ENCODE assay signal across 1 cellular context in genomic region chr16:1093284-1094123, GRCh38.
TF ChIP-seq lines count a peak whose summit lies in the region.

No MANE protein-coding gene starts in this region.

TF ChIP-seq in HepG2, 621 proteins besides CTCF, POLR2A, EP300 and RAD21 (continued from another document and continues in another):
- TF ChIP-seq ZNF687 (CRISPR knock-in tag; IDR thresholded peaks at IDR 0.05) (peak; percentile 87), AGO1 (IDR thresholded peaks at IDR 0.05; ENCODE audit: low read depth, low read length, poor library complexity, severe bottlenecking) (peak; percentile 66), BCL3 (CRISPR knock-in tag; IDR thresholded peaks at IDR 0.05) (0 out of 2 replicates have a peak, but pooled peaks have one; percentile 26), GATA4 (IDR thresholded peaks at IDR 0.05; ENCODE audit: borderline replicate concordance, low read depth) (no peak), DRAP1 (CRISPR knock-in tag; IDR thresholded peaks at IDR 0.05) (no peak), ZSCAN30 (CRISPR knock-in tag; IDR thresholded peaks at IDR 0.05) (no peak), RELA (CRISPR knock-in tag; IDR thresholded peaks at IDR 0.05) (no peak), RBM39 (IDR thresholded peaks at IDR 0.05; ENCODE audit: low read depth, low read length, poor library complexity, severe bottlenecking) (no peak), HOXA9 (CRISPR knock-in tag; IDR thresholded peaks at IDR 0.05; ENCODE audit: borderline replicate concordance) (no peak), MLXIP (CRISPR knock-in tag; IDR thresholded peaks at IDR 0.05; ENCODE audit: borderline replicate concordance) (no peak), NR2F1 (CRISPR knock-in tag; IDR thresholded peaks at IDR 0.05) (no peak), ZNF646 (CRISPR knock-in tag; IDR thresholded peaks at IDR 0.05) (no peak; the same call in 1 of the 2 replicates), ZNF558 (CRISPR knock-in tag; IDR thresholded peaks at IDR 0.05; ENCODE audit: borderline replicate concordance) (no peak), ARID3A (IDR thresholded peaks at IDR 0.05; ENCODE audit: low read depth, low read length) (no peak), ZNF263 (CRISPR knock-in tag; IDR thresholded peaks at IDR 0.05) (no peak), NFE2 (CRISPR knock-in tag; IDR thresholded peaks at IDR 0.05) (no peak), RFXAP (CRISPR knock-in tag; IDR thresholded peaks at IDR 0.05; ENCODE audit: borderline replicate concordance) (0 out of 2 replicates have a peak, but pooled peaks have one; percentile 31), ZNF547 (CRISPR knock-in tag; IDR thresholded peaks at IDR 0.05) (peak; percentile 24; the same call in 1 of the 2 replicates), HOXA3 (CRISPR knock-in tag; IDR thresholded peaks at IDR 0.05) (peak; percentile 85), RARA (CRISPR knock-in tag; IDR thresholded peaks at IDR 0.05) (no peak; the same call in 1 of the 2 replicates), ARNT2 (CRISPR knock-in tag; IDR thresholded peaks at IDR 0.05; ENCODE audit: low read depth) (peak; percentile 47; the same call in 1 of the 2 replicates), EEA1 (CRISPR knock-in tag; IDR thresholded peaks at IDR 0.05; ENCODE audit: borderline replicate concordance) (0 out of 2 replicates have a peak, but pooled peaks have one; percentile 56), GFI1 (CRISPR knock-in tag; IDR thresholded peaks at IDR 0.05; ENCODE audit: borderline replicate concordance) (peak; percentile 20; the same call in 1 of the 2 replicates), ZNF550 (CRISPR knock-in tag; IDR thresholded peaks at IDR 0.05; ENCODE audit: borderline replicate concordance) (no peak), CHD4 (IDR thresholded peaks at IDR 0.05; ENCODE audit: borderline replicate concordance, low read length) (no peak), NONO (IDR thresholded peaks at IDR 0.05) (no peak), NONO (CRISPR knock-in tag; conservative IDR thresholded peaks at IDR 0.05) (0 out of 2 replicates have a peak, but pooled peaks have one; percentile 13), SOX5 (CRISPR knock-in tag; IDR thresholded peaks at IDR 0.05; ENCODE audit: borderline replicate concordance) (no peak), ZNF598 (CRISPR knock-in tag; IDR thresholded peaks at IDR 0.05; ENCODE audit: borderline replicate concordance) (peak; percentile 42; the same call in 1 of the 2 replicates), ZNF329 (CRISPR knock-in tag; IDR thresholded peaks at IDR 0.05; ENCODE audit: low read depth) (peak; percentile 51; the same call in 1 of the 2 replicates), MEIS1 (CRISPR knock-in tag; IDR thresholded peaks at IDR 0.05; ENCODE audit: borderline replicate concordance) (0 out of 2 replicates have a peak, but pooled peaks have one; percentile 46), ZNF331 (CRISPR knock-in tag; IDR thresholded peaks at IDR 0.05) (no peak), USF2 (IDR thresholded peaks at IDR 0.05; ENCODE audit: low read depth, low read length) (no peak), USF2 (CRISPR knock-in tag; IDR thresholded peaks at IDR 0.05; ENCODE audit: borderline replicate concordance) (no peak), DR1 (CRISPR knock-in tag; IDR thresholded peaks at IDR 0.05) (no peak), ZNF674 (CRISPR knock-in tag; IDR thresholded peaks at IDR 0.05; ENCODE audit: low read depth) (no peak)
